In the genomic region with DNA sequence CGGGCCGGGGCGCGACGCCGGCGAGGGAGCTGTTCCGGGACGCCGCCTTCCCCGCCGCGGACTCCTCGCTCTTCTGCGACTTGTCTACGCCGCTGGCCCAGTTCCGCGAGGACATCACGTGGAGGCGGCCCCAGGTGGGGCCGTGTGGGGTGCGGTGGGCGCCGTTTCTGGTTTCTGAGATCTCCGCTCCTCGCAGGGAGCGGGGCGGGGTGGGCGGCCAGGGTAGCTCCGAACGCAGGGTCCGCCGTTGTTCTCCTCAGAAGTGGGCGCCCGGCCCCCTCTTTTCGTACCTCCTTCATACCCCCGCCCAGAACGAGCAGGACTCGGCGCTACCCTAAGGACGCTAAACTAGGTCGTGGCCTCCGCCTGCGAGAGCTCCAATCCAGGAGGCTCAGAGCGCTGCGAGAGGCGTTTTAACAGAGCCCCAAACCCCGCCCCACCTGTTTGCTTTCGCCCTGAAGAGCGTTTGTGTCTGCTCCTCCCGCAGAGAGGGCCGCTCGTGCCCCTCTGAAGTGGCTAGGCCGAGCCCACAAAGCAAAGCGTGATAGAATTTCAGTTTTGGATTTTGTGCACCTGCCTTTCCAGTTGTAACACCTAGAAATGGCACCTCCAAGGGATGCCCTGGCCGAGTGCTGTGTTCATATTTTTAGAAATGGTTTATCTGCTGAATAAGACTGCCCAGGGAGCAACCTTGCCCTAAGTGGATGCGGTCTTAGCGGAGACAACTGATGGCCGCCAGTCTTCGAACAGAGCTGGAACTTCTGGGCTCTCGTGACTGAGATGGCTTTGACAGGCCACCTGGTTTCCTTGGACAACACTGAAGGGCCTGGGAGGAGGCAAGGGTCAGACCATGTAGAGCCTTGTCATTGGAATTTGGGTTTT, we compare ENCODE assay signal across 8 cellular contexts. TPM values are rescaled to one million over a fixed set of nuclear protein-coding genes. Genes with fewer than 3 reads are reported as not detected.
A peak's percentile ranks its signal among the peaks of the same experiment; 100 is the strongest.
DNase-seq lines count a peak whose midpoint lies in the region; ATAC-seq and TF ChIP-seq lines count a peak whose summit lies in the region.

No MANE protein-coding gene starts in this region.

- peak overlapping the region; percentile 87 for H3K27ac Mint-ChIP-seq in activated T-helper 1 cell treated with anti-CD3 and anti-CD28 coated beads, Interleukin-12 subunit alpha, Interleukin-12 subunit beta, Interleukin-2, Interleukin-4 antibody, amounts not matched to agents 30 ng/mL and 10 ng/mL and 1 ng/mL, durations not matched to agents 14 hours and 24 hours and 36 hours

- H3K4me1 Mint-ChIP-seq in activated T-helper 1 cell treated with anti-CD3 and anti-CD28 coated beads, Interleukin-12 subunit alpha, Interleukin-12 subunit beta, Interleukin-2, Interleukin-4 antibody, amounts not matched to agents 30 ng/mL and 10 ng/mL and 1 ng/mL, durations not matched to agents 14 hours and 24 hours and 36 hours (ENCODE audit: low read depth) = peaks cover 37% of the 10 kb centered on the region

- peak; percentile 8 for ATAC-seq in HG02885 (IDR thresholded peaks at IDR 0.05; ENCODE audit: poor library complexity, unreplicated experiment)

- peak overlapping the region; percentile 84 for H2AFZ ChIP-seq in parathyroid adenoma

- H3K27ac ChIP-seq in parathyroid adenoma = no peak overlapping the region

- no peaks in the 10 kb centered on the region for H3K9me3 Mint-ChIP-seq in activated T-helper 1 cell treated with anti-CD3 and anti-CD28 coated beads, Interleukin-12 subunit alpha, Interleukin-12 subunit beta, Interleukin-2, Interleukin-4 antibody, amounts not matched to agents 30 ng/mL and 10 ng/mL and 1 ng/mL, durations not matched to agents 14 hours and 24 hours and 36 hours

- no peaks in the 10 kb centered on the region for H3K9me3 ChIP-seq in parathyroid adenoma (ENCODE audit: control insufficient read depth, low read length)

- DNase-seq in NCI-H774 (lab: John Stamatoyannopoulos, UW) (peak; percentile 46), fibroblast of villous mesenchyme (ENCODE audit: low read depth) (no peak), pons (ENCODE audit: low spot score) (no peak), A172 (ENCODE audit: low spot score) (no peak)
- DNase-seq in activated T-helper 1 cell treated with anti-CD3 and anti-CD28 coated beads, Interleukin-12 subunit alpha, Interleukin-12 subunit beta, Interleukin-2, Interleukin-4 antibody, amounts not matched to agents 30 ng/mL and 10 ng/mL and 1 ng/mL, durations not matched to agents 14 hours and 24 hours and 36 hours (ENCODE audit: low spot score) = peak; percentile 61

- peak overlapping the region; percentile 96 for H3K4me3 Mint-ChIP-seq in activated T-helper 1 cell treated with anti-CD3 and anti-CD28 coated beads, Interleukin-12 subunit alpha, Interleukin-12 subunit beta, Interleukin-2, Interleukin-4 antibody, amounts not matched to agents 30 ng/mL and 10 ng/mL and 1 ng/mL, durations not matched to agents 14 hours and 24 hours and 36 hours

- intact Hi-C loops in activated T-helper 1 cell treated with anti-CD3 and anti-CD28 coated beads, Interleukin-12 subunit alpha, Interleukin-12 subunit beta, Interleukin-2, Interleukin-4 antibody, amounts not matched to agents 30 ng/mL and 10 ng/mL and 1 ng/mL, durations not matched to agents 14 hours and 24 hours and 36 hours (cut with micrococcal nuclease) = loop anchor here (1.0 kb wide), 8 partner anchors 21 to 921 kb away; a partner anchor contains a TSS

- H3K36me3 ChIP-seq in parathyroid adenoma (ENCODE audit: control insufficient read depth, insufficient read depth, low read length) = no peaks in the 10 kb centered on the region

- no peak for TF ChIP-seq CTCF in fibroblast of villous mesenchyme (IDR thresholded peaks at IDR 0.05; ENCODE audit: insufficient read depth, low read depth, low read length)
- no peak for TF ChIP-seq CTCF in parathyroid adenoma (IDR thresholded peaks at IDR 0.05)

- peak overlapping the region; percentile 75 for H3K4me2 ChIP-seq in parathyroid adenoma (ENCODE audit: low read length)

- H3K4me1 ChIP-seq in parathyroid adenoma = peaks cover 18% of the 10 kb centered on the region

- H3K27me3 ChIP-seq in parathyroid adenoma (ENCODE audit: control insufficient read depth, insufficient read depth, low read length) = no peaks in the 10 kb centered on the region

- H3K4me3 ChIP-seq in GM08714 (ENCODE audit: low read length) (peak overlapping the region; percentile 85), fibroblast of villous mesenchyme (ENCODE audit: low read depth, low read length) (peak overlapping the region; percentile 82), parathyroid adenoma (ENCODE audit: low read depth, low read length) (peak overlapping the region; percentile 83)

- H3K36me3 Mint-ChIP-seq in activated T-helper 1 cell treated with anti-CD3 and anti-CD28 coated beads, Interleukin-12 subunit alpha, Interleukin-12 subunit beta, Interleukin-2, Interleukin-4 antibody, amounts not matched to agents 30 ng/mL and 10 ng/mL and 1 ng/mL, durations not matched to agents 14 hours and 24 hours and 36 hours (ENCODE audit: low read depth) = peaks cover 4% of the 10 kb centered on the region

- no peaks in the 10 kb centered on the region for H3K27me3 Mint-ChIP-seq in activated T-helper 1 cell treated with anti-CD3 and anti-CD28 coated beads, Interleukin-12 subunit alpha, Interleukin-12 subunit beta, Interleukin-2, Interleukin-4 antibody, amounts not matched to agents 30 ng/mL and 10 ng/mL and 1 ng/mL, durations not matched to agents 14 hours and 24 hours and 36 hours (ENCODE audit: insufficient read depth)

- peak overlapping the region; percentile 9 for H3K9ac ChIP-seq in parathyroid adenoma

- H3K79me2 ChIP-seq in parathyroid adenoma = peaks cover 53% of the 10 kb centered on the region

RNA-seq across cellular contexts. Expression of a gene that starts 0.6 kb away (rescaled TPM):
- 49.8 and 55.4 TPM in 2 replicates for total RNA-seq in activated T-helper 1 cell treated with anti-CD3 and anti-CD28 coated beads, Interleukin-12 subunit alpha, Interleukin-12 subunit beta, Interleukin-2, Interleukin-4 antibody, amounts not matched to agents 30 ng/mL and 10 ng/mL and 1 ng/mL, durations not matched to agents 14 hours and 24 hours and 36 hours
- total RNA-seq in fibroblast of villous mesenchyme = 20.3 and 22.5 TPM in 2 replicates
- 15.4 and 22.2 TPM in 2 replicates for total RNA-seq in A172 (2014; rRNA removed; shearing (Covaris generic))

RNA-seq across cellular contexts. Expression of a gene that starts 18.9 kb away (rescaled TPM):
- total RNA-seq in activated T-helper 1 cell treated with anti-CD3 and anti-CD28 coated beads, Interleukin-12 subunit alpha, Interleukin-12 subunit beta, Interleukin-2, Interleukin-4 antibody, amounts not matched to agents 30 ng/mL and 10 ng/mL and 1 ng/mL, durations not matched to agents 14 hours and 24 hours and 36 hours = 61.8 and 62.8 TPM in 2 replicates
- 9.5 and 15.5 TPM in 2 replicates for total RNA-seq in fibroblast of villous mesenchyme
- 13.5 and 19.8 TPM in 2 replicates for total RNA-seq in A172 (2014; rRNA removed; shearing (Covaris generic))

RNA-seq across cellular contexts. Expression of a gene that starts 27.0 kb away (rescaled TPM):
- total RNA-seq in activated T-helper 1 cell treated with anti-CD3 and anti-CD28 coated beads, Interleukin-12 subunit alpha, Interleukin-12 subunit beta, Interleukin-2, Interleukin-4 antibody, amounts not matched to agents 30 ng/mL and 10 ng/mL and 1 ng/mL, durations not matched to agents 14 hours and 24 hours and 36 hours = 8.6 and 10.7 TPM in 2 replicates
- 3.5 and 4.5 TPM in 2 replicates for total RNA-seq in fibroblast of villous mesenchyme
- 12.3 and 12.6 TPM in 2 replicates for total RNA-seq in A172 (2014; rRNA removed; shearing (Covaris generic))

RNA-seq across cellular contexts. Expression of a gene that starts 29.4 kb away (rescaled TPM):
- 21.9 and 25.2 TPM in 2 replicates for total RNA-seq in activated T-helper 1 cell treated with anti-CD3 and anti-CD28 coated beads, Interleukin-12 subunit alpha, Interleukin-12 subunit beta, Interleukin-2, Interleukin-4 antibody, amounts not matched to agents 30 ng/mL and 10 ng/mL and 1 ng/mL, durations not matched to agents 14 hours and 24 hours and 36 hours
- total RNA-seq in fibroblast of villous mesenchyme = 5.2 and 5.8 TPM in 2 replicates
- 8.0 and 8.9 TPM in 2 replicates for total RNA-seq in A172 (2014; rRNA removed; shearing (Covaris generic))

RNA-seq across cellular contexts. Expression of a gene that starts 38.1 kb away (rescaled TPM):
- total RNA-seq in activated T-helper 1 cell treated with anti-CD3 and anti-CD28 coated beads, Interleukin-12 subunit alpha, Interleukin-12 subunit beta, Interleukin-2, Interleukin-4 antibody, amounts not matched to agents 30 ng/mL and 10 ng/mL and 1 ng/mL, durations not matched to agents 14 hours and 24 hours and 36 hours = 7.6 and 8.2 TPM in 2 replicates
- 0.32 and 0.43 TPM in 2 replicates for total RNA-seq in fibroblast of villous mesenchyme
- total RNA-seq in A172 (2014; rRNA removed; shearing (Covaris generic)) = 0.17 and 2.7 TPM in 2 replicates

Comparison
In these comparisons a context has a peak if more than half of its experiments do, and no peak if none do; other contexts are left out.
1. DNase-seq: peak in NCI-H774 (single experiment) and activated T-helper 1 cell treated with anti-CD3 and anti-CD28 coated beads, Interleukin-12 subunit alpha, Interleukin-12 subunit beta, Interleukin-2, Interleukin-4 antibody, amounts not matched to agents 30 ng/mL and 10 ng/mL and 1 ng/mL, durations not matched to agents 14 hours and 24 hours and 36 hours (single experiment); none in fibroblast of villous mesenchyme (single experiment), pons (single experiment) and A172 (single experiment).
2. Peak in every context shown above with its lines, with median percentiles within 50 percentile points of each other: H3K4me3 ChIP-seq.